ENCODE assay signal across 13 cellular contexts in genomic region chr16:87713469-87714229, GRCh38. TPM values are rescaled to one million over a fixed set of nuclear protein-coding genes. Genes with fewer than 3 reads are reported as not detected.
DNase-seq lines count a peak whose midpoint lies in the region; ATAC-seq and TF ChIP-seq lines count a peak whose summit lies in the region.
"Had no signal": no experiment of that assay in that cellular context is flagged by ENCODE, and none has a peak within 500 bp of the region (broad histone marks: within the 10 kb centered on the region; RNA-seq: fewer than 3 reads in every experiment).

No MANE protein-coding gene starts in this region.

- H3K4me3 Mint-ChIP-seq in activated CD4-positive, alpha-beta memory T cell treated with anti-CD3 and anti-CD28 coated beads, Interleukin-2, amount 10 ng/mL, durations not matched to agents 7 days and 5 days = no peak overlapping the region
- no peak overlapping the region for H3K4me3 Mint-ChIP-seq in central memory CD8-positive, alpha-beta T cell

- no peak for TF ChIP-seq EP300 in tibial nerve (IDR thresholded peaks at IDR 0.05)

- TF ChIP-seq CTCF in tibial nerve (IDR thresholded peaks at IDR 0.05) = no peak

- no peaks in the 10 kb centered on the region for H3K27me3 ChIP-seq in tibial nerve
- H3K27me3 ChIP-seq: esophagus muscularis mucosa, upper lobe of right lung had no signal

- 87 to 88% methylated on average over 19 of the region's 19 CpGs for WGBS in tibial nerve, 2 donors

- no peaks in the 10 kb centered on the region for H3K27me3 Mint-ChIP-seq in activated CD4-positive, alpha-beta memory T cell treated with anti-CD3 and anti-CD28 coated beads, Interleukin-2, amount 10 ng/mL, durations not matched to agents 7 days and 5 days
- no peaks in the 10 kb centered on the region for H3K27me3 Mint-ChIP-seq in central memory CD8-positive, alpha-beta T cell

- H3K4me1 ChIP-seq in tibial nerve = no peaks in the 10 kb centered on the region
- H3K4me1 ChIP-seq: esophagus muscularis mucosa, upper lobe of right lung had no signal

- H3K9me3 Mint-ChIP-seq in activated CD4-positive, alpha-beta memory T cell treated with anti-CD3 and anti-CD28 coated beads, Interleukin-2, amount 10 ng/mL, durations not matched to agents 7 days and 5 days = no peaks in the 10 kb centered on the region
- H3K9me3 Mint-ChIP-seq in central memory CD8-positive, alpha-beta T cell = no peaks in the 10 kb centered on the region

- DNase-seq in activated CD4-positive, alpha-beta memory T cell treated with anti-CD3 and anti-CD28 coated beads, Interleukin-2, amount 10 ng/mL, durations not matched to agents 7 days and 5 days = peak; percentile 80
- peak; percentile 30 to 53 for DNase-seq in central memory CD8-positive, alpha-beta T cell (ENCODE audit: low spot score in 2 of 2)
- peak; percentile 32 for DNase-seq in stimulated activated CD8-positive, alpha-beta memory T cell treated with anti-CD3 and anti-CD28 coated beads, Interleukin-12 subunit alpha, Interleukin-12 subunit beta, amount 100 ng/mL, for 4 hours (ENCODE audit: low read depth)
- DNase-seq in OCI-M1 (lab: John Stamatoyannopoulos, UW) (no peak), NCI-H1417 (lab: John Stamatoyannopoulos, UW) (no peak), tibial nerve (ENCODE audit: low spot score in 2 of 2) (no peak)
- DNase-seq: H7, NCI-H187, Right ventricle myocardium superior, upper lobe of right lung had no signal

- POLR2A ChIA-PET in activated CD4-positive, alpha-beta memory T cell treated with anti-CD3 and anti-CD28 coated beads, Interleukin-2, amount 10 ng/mL, durations not matched to agents 7 days and 5 days (lab: Charles Lee) = interaction anchor here (0.6 to 1.3 kb wide), 5 partner anchors 11 to 409 kb away, joined by 3 to 5 read pairs (median 3); no protein-coding TSS in a partner anchor

- TF ChIP-seq POLR2A in tibial nerve (IDR thresholded peaks at IDR 0.05) = no peak

- no peaks in the 10 kb centered on the region for H3K9me3 ChIP-seq in tibial nerve
- H3K9me3 ChIP-seq: esophagus muscularis mucosa, upper lobe of right lung had no signal

- peaks cover 0 to 88% (median 14%) of the 10 kb centered on the region in 3 donors for H3K36me3 ChIP-seq in tibial nerve

- H3K4me3 ChIP-seq in tibial nerve = no peak overlapping the region
- H3K4me3 ChIP-seq: esophagus muscularis mucosa, upper lobe of right lung had no signal

- ATAC-seq in HG03460 (IDR thresholded peaks at IDR 0.05; ENCODE audit: unreplicated experiment) (peak; percentile 54), HG02610 (IDR thresholded peaks at IDR 0.05; ENCODE audit: unreplicated experiment) (no peak)
- peak; percentile 98 for ATAC-seq in central memory CD8-positive, alpha-beta T cell (replicated peaks; ENCODE audit: extremely low read depth, poor library complexity, severe bottlenecking)
- ATAC-seq: upper lobe of right lung had no signal

- peaks cover 34% of the 10 kb centered on the region for H3K4me1 Mint-ChIP-seq in activated CD4-positive, alpha-beta memory T cell treated with anti-CD3 and anti-CD28 coated beads, Interleukin-2, amount 10 ng/mL, durations not matched to agents 7 days and 5 days
- peaks cover 32% of the 10 kb centered on the region for H3K4me1 Mint-ChIP-seq in central memory CD8-positive, alpha-beta T cell

- CTCF ChIA-PET in activated CD4-positive, alpha-beta memory T cell treated with anti-CD3 and anti-CD28 coated beads, Interleukin-2, amount 10 ng/mL, durations not matched to agents 7 days and 5 days (lab: Charles Lee) = interaction anchor here (1.0 to 2.5 kb wide), 3 partner anchors 11 to 65 kb away, joined by 3 to 8 read pairs (median 3); no protein-coding TSS in a partner anchor

- H3K27ac ChIP-seq in tibial nerve = no peak overlapping the region
- H3K27ac ChIP-seq: esophagus muscularis mucosa, upper lobe of right lung had no signal

- H3K27ac Mint-ChIP-seq in activated CD4-positive, alpha-beta memory T cell treated with anti-CD3 and anti-CD28 coated beads, Interleukin-2, amount 10 ng/mL, durations not matched to agents 7 days and 5 days = peak overlapping the region; percentile 88
- H3K27ac Mint-ChIP-seq in central memory CD8-positive, alpha-beta T cell (ENCODE audit: low read depth) = peak overlapping the region; percentile 51

- peaks cover 39% of the 10 kb centered on the region for H3K36me3 Mint-ChIP-seq in activated CD4-positive, alpha-beta memory T cell treated with anti-CD3 and anti-CD28 coated beads, Interleukin-2, amount 10 ng/mL, durations not matched to agents 7 days and 5 days (ENCODE audit: low read depth)
- H3K36me3 Mint-ChIP-seq in central memory CD8-positive, alpha-beta T cell (ENCODE audit: insufficient read depth) = peaks cover 31% of the 10 kb centered on the region

RNA-seq across cellular contexts. Expression of gene KLHDC4, which starts 52.1 kb away (rescaled TPM):
- total RNA-seq in activated CD4-positive, alpha-beta memory T cell treated with anti-CD3 and anti-CD28 coated beads, Interleukin-2, amount 10 ng/mL, durations not matched to agents 7 days and 5 days = 10 to 100 TPM; 82.1 to 84.9 TPM
- 10 to 100 TPM; 26.9 to 61.5 (median 42.5) TPM for total RNA-seq in tibial nerve

Comparison
In these comparisons a context has a peak if more than half of its experiments do, and no peak if none do; other contexts are left out.
1. DNase-seq: peak in activated CD4-positive, alpha-beta memory T cell treated with anti-CD3 and anti-CD28 coated beads, Interleukin-2, amount 10 ng/mL, durations not matched to agents 7 days and 5 days (single experiment), central memory CD8-positive, alpha-beta T cell (2 of 2) and stimulated activated CD8-positive, alpha-beta memory T cell treated with anti-CD3 and anti-CD28 coated beads, Interleukin-12 subunit alpha, Interleukin-12 subunit beta, amount 100 ng/mL, for 4 hours (single experiment); none in OCI-M1 (single experiment), NCI-H1417 (0 of 3) and tibial nerve (0 of 2).